Comparison of ENCODE assay signal across 1 cellular context in genomic region chr17:13671771-13672170, GRCh38.
TF ChIP-seq lines count a peak whose summit lies in the region.

No MANE protein-coding gene starts in this region.

TF ChIP-seq in H1, 55 proteins besides CTCF, POLR2A, EP300 and RAD21:
- TF ChIP-seq PHF8 (conservative IDR thresholded peaks at IDR 0.05; ENCODE audit: low read depth, low read length) = no peak
- TF ChIP-seq POLR2AphosphoS5 (IDR thresholded peaks at IDR 0.05; ENCODE audit: low read depth, low read length) = no peak
- TF ChIP-seq CHD2 (IDR thresholded peaks at IDR 0.05; ENCODE audit: low read length) = no peak
- TF ChIP-seq, protein P1, sequence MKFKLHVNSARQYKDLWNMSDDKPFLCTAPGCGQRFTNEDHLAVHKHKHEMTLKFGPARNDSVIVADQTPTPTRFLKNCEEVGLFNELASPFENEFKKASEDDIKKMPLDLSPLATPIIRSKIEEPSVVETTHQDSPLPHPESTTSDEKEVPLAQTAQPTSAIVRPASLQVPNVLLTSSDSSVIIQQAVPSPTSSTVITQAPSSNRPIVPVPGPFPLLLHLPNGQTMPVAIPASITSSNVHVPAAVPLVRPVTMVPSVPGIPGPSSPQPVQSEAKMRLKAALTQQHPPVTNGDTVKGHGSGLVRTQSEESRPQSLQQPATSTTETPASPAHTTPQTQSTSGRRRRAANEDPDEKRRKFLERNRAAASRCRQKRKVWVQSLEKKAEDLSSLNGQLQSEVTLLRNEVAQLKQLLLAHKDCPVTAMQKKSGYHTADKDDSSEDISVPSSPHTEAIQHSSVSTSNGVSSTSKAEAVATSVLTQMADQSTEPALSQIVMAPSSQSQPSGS (IDR thresholded peaks at IDR 0.05; ENCODE audit: low read length) = no peak
